In the genomic region with DNA sequence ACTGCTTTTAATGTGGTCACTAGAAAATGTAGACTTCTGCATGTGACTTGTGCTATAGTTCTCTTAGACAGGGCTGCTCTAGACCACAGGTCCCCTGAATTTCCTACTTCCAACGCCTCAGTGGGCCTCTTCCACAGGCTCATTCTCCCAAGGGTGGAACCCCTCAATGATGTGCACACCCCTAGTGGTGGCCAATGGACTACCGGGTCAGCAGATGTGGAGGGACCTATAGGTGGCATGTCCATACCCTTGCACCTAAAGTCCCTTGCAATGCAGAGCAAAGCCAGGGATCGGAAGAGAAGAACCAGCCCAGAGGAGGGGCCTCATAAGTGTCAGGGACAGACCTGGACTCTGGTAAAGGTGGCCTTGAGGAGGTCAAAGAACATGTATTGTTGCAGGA, we compare ENCODE assay signal across 31 cellular contexts. TPM values are rescaled to one million over a fixed set of nuclear protein-coding genes. Genes with fewer than 3 reads are reported as not detected.
DNase-seq lines count a peak whose midpoint lies in the region; ATAC-seq, FAIRE-seq and TF ChIP-seq lines count a peak whose summit lies in the region.
"Had no signal": no experiment of that assay in that cellular context is flagged by ENCODE, and none has a peak within 500 bp of the region (broad histone marks: within the 10 kb centered on the region; RNA-seq: fewer than 3 reads in every experiment).

No MANE protein-coding gene starts in this region.

- in situ Hi-C loops in K562 (cut with MboI) (no loop called here), HAP-1 (cut with MboI; ENCODE audit: low sequenced_read_pairs) (no loop called here)

- intact Hi-C loops in K562 (cut with micrococcal nuclease) = no loop called here
- intact Hi-C loops in naive thymus-derived CD4-positive, alpha-beta T cell (cut with micrococcal nuclease) = no loop called here

- TF ChIP-seq POLR2A in K562 (conservative IDR thresholded peaks at IDR 0.05) = no peak

- no peak overlapping the region for H3K4me2 ChIP-seq in K562 (ENCODE audit: insufficient read depth, low read length)

- 0% methylated on average over 3 of the region's 3 CpGs for WGBS in K562 (ENCODE audit: insufficient coverage, low coverage, missing lambda C conversion rate)

- no peaks in the 10 kb centered on the region for H4K20me1 ChIP-seq in K562 (replicated peaks; ENCODE audit: control insufficient read depth, insufficient read depth, low read length)

- no peaks in the 10 kb centered on the region for H3K9me1 ChIP-seq in K562 (ENCODE audit: control insufficient read depth, insufficient read depth, low read length)

- DNase-seq in DMS53 (lab: John Stamatoyannopoulos, UW) = peak; percentile 24
- DNase-seq in DMS53 treated with DMSO at 0.1 percent for 48 hours (lab: John Stamatoyannopoulos, UW; ENCODE audit: unreplicated experiment) = no peak
- peak; percentile 24 for DNase-seq in HT-29 (ENCODE audit: low spot score)
- DNase-seq in K562 (ENCODE audit: extremely low read depth in 1 of 4, low spot score in 3 of 4) = peak in 1 of 4 experiments; percentile 2
- DNase-seq in naive thymus-derived CD4-positive, alpha-beta T cell = no peak
- no peak for DNase-seq in activated CD8-positive, alpha-beta memory T cell treated with anti-CD3 and anti-CD28 coated beads for 24 hours
- DNase-seq in activated T-cell treated with anti-CD3 and anti-CD28 coated beads, Interleukin-2, amount 50 U/mL, for 4 hours = no peak
- no peak for DNase-seq in HAP-1 (ENCODE audit: low spot score in 2 of 2)
- DNase-seq: activated CD4-positive, alpha-beta T cell treated with anti-CD3 and anti-CD28 coated beads, Interleukin-2, amount 50 U/mL, for 1 hour; activated effector memory CD4-positive, alpha-beta T cell treated with Interleukin-2 at 50 U/mL for 16 hours; activated naive CD8-positive, alpha-beta T cell treated with anti-CD3 and anti-CD28 coated beads, Interleukin-2, amount 10 ng/mL, durations not matched to agents 7 days and 5 days; AML-193; cerebellar nuclear complex; DMS79 treated with DMSO at 0.1 percent for 48 hours; foreskin fibroblast; immature natural killer cell; Karpas-422; naive B cell; NCI-H1092; NCI-H187; NCI-H2171 treated with DMSO at 0.1 percent for 48 hours; NCI-H524; occipital lobe; small intestine; substantia nigra had no signal

- POLR2A ChIA-PET in K562 (lab: Yijun Ruan, JAX) = no interaction called here
- POLR2A ChIA-PET in naive thymus-derived CD4-positive, alpha-beta T cell (lab: Charles Lee) = no interaction called here

- H3K9ac ChIP-seq in K562 (ENCODE audit: insufficient read depth in 1 of 2, low read depth in 2 of 2, low read length in 2 of 2) = no peak overlapping the region

- TF ChIP-seq EP300 in K562 (IDR thresholded peaks at IDR 0.05; ENCODE audit: low read length) = no peak

- no peaks in the 10 kb centered on the region for H3K9me3 ChIP-seq in K562 (replicated peaks; ENCODE audit: control insufficient read depth, insufficient read depth, low read depth, low read length)
- no peaks in the 10 kb centered on the region for H3K9me3 ChIP-seq in naive thymus-derived CD4-positive, alpha-beta T cell (ENCODE audit: control insufficient read depth in 2 of 3, low read length in 3 of 3)
- H3K9me3 ChIP-seq in HAP-1 = no peaks in the 10 kb centered on the region
- H3K9me3 ChIP-seq: SJSA1 had no signal

- no peaks in the 10 kb centered on the region for H3K4me1 Mint-ChIP-seq in naive thymus-derived CD4-positive, alpha-beta T cell
- no peaks in the 10 kb centered on the region for H3K4me1 Mint-ChIP-seq in activated T-cell treated with anti-CD3 and anti-CD28 coated beads, Interleukin-2, amount 50 U/mL, for 4 hours (ENCODE audit: low read depth)
- H3K4me1 Mint-ChIP-seq: activated naive CD8-positive, alpha-beta T cell treated with anti-CD3 and anti-CD28 coated beads, Interleukin-2, amount 10 ng/mL, durations not matched to agents 7 days and 5 days; immature natural killer cell; naive B cell; stimulated activated effector memory CD8-positive, alpha-beta T cell treated with anti-CD3 and anti-CD28 coated beads, Interleukin-12 subunit alpha, Interleukin-12 subunit beta, amount 100 ng/mL, for 72 hours had no signal

- no peak for TF ChIP-seq CTCF in K562 (IDR thresholded peaks at IDR 0.05 in 2 of 3, conservative IDR thresholded peaks at IDR 0.05 in 1 of 3; ENCODE audit: insufficient read depth in 2 of 3, low read depth in 1 of 3, low read length in 3 of 3)

- no peak for TF ChIP-seq RAD21 in K562 (CRISPR knock-in tag; conservative IDR thresholded peaks at IDR 0.05 in 1 of 2, IDR thresholded peaks at IDR 0.05 in 1 of 2)

- H3K27ac Mint-ChIP-seq in naive thymus-derived CD4-positive, alpha-beta T cell = no peak overlapping the region
- H3K27ac Mint-ChIP-seq: activated naive CD8-positive, alpha-beta T cell treated with anti-CD3 and anti-CD28 coated beads, Interleukin-2, amount 10 ng/mL, durations not matched to agents 7 days and 5 days; immature natural killer cell; naive B cell; stimulated activated effector memory CD8-positive, alpha-beta T cell treated with anti-CD3 and anti-CD28 coated beads, Interleukin-12 subunit alpha, Interleukin-12 subunit beta, amount 100 ng/mL, for 72 hours; T-helper 1 cell treated with Interleukin-12 subunit alpha and Interleukin-12 subunit beta and Interleukin-4 antibody, amounts not matched to agents 30 μg/mL and 1 μg/mL, for 36 hours had no signal

- no TSS peak for BruUV-seq in K562 (replicated peaks; lab: Mats Ljungman, UMichigan)

- H3K27me3 Mint-ChIP-seq in naive thymus-derived CD4-positive, alpha-beta T cell = peaks cover 5 to 13% (median 9%) of the 10 kb centered on the region in 5 donors
- H3K27me3 Mint-ChIP-seq in activated T-cell treated with anti-CD3 and anti-CD28 coated beads, Interleukin-2, amount 50 U/mL, for 4 hours (ENCODE audit: low read depth) = peaks cover 8% of the 10 kb centered on the region

- H3K36me3 ChIP-seq in K562 (ENCODE audit: control insufficient read depth, insufficient read depth, low read length) = no peaks in the 10 kb centered on the region
- H3K36me3 ChIP-seq in naive thymus-derived CD4-positive, alpha-beta T cell (ENCODE audit: control insufficient read depth in 2 of 3, insufficient read depth in 3 of 3, low read length in 3 of 3) = no peaks in the 10 kb centered on the region
- H3K36me3 ChIP-seq in HAP-1 (replicated peaks) = no peaks in the 10 kb centered on the region
- H3K36me3 ChIP-seq: SJSA1 had no signal

- H3K27me3 ChIP-seq in K562 (ENCODE audit: control insufficient read depth in 2 of 2, insufficient read depth in 2 of 2, low read length in 2 of 2) = no peaks in the 10 kb centered on the region
- no peaks in the 10 kb centered on the region for H3K27me3 ChIP-seq in naive thymus-derived CD4-positive, alpha-beta T cell (ENCODE audit: control insufficient read depth in 2 of 2, insufficient read depth in 2 of 2, low read length in 2 of 2)
- 0 out of 2 replicates have a peak, but pooled peaks cover 6% of the 10 kb centered on the region for H3K27me3 ChIP-seq in HAP-1 (ENCODE audit: low read depth)
- H3K27me3 ChIP-seq: SJSA1 had no signal

- H3K9me3 Mint-ChIP-seq in naive thymus-derived CD4-positive, alpha-beta T cell = peaks cover 0 to 6% (median 0%) of the 10 kb centered on the region in 11 donors
- H3K9me3 Mint-ChIP-seq in activated T-cell treated with anti-CD3 and anti-CD28 coated beads, Interleukin-2, amount 50 U/mL, for 4 hours = no peaks in the 10 kb centered on the region
- H3K9me3 Mint-ChIP-seq: immature natural killer cell; stimulated activated effector memory CD8-positive, alpha-beta T cell treated with anti-CD3 and anti-CD28 coated beads, Interleukin-12 subunit alpha, Interleukin-12 subunit beta, amount 100 ng/mL, for 72 hours; T-helper 1 cell treated with Interleukin-12 subunit alpha and Interleukin-12 subunit beta and Interleukin-4 antibody, amounts not matched to agents 30 μg/mL and 1 μg/mL, for 36 hours had no signal

- H3K4me1 ChIP-seq in K562 (replicated peaks in 1 of 2; ENCODE audit: control insufficient read depth in 2 of 2, insufficient read depth in 2 of 2, low read length in 2 of 2) (no peaks in the 10 kb centered on the region), HAP-1 (no peaks in the 10 kb centered on the region; the same call in 1 of the 2 replicates)
- no peaks in the 10 kb centered on the region for H3K4me1 ChIP-seq in naive thymus-derived CD4-positive, alpha-beta T cell (ENCODE audit: control insufficient read depth in 2 of 2, insufficient read depth in 2 of 2, low read length in 2 of 2)
- H3K4me1 ChIP-seq: SJSA1 had no signal

- ATAC-seq in K562 = peak; percentile 49; the same call in 1 of the 3 replicates
- ATAC-seq in naive thymus-derived CD4-positive, alpha-beta T cell = peak; percentile 10
- no peak for ATAC-seq in activated T-cell treated with anti-CD3 and anti-CD28 coated beads, Interleukin-2, amount 50 U/mL, for 4 hours
- ATAC-seq: left lobe of liver; stimulated activated effector memory CD8-positive, alpha-beta T cell treated with anti-CD3 and anti-CD28 coated beads, Interleukin-12 subunit alpha, Interleukin-12 subunit beta, amount 100 ng/mL, for 72 hours had no signal

- no peak overlapping the region for H3K27ac ChIP-seq in K562 (ENCODE audit: extremely low read depth, low read depth, low read length)
- H3K27ac ChIP-seq in naive thymus-derived CD4-positive, alpha-beta T cell (ENCODE audit: low read depth, low read length) = no peak overlapping the region
- H3K27ac ChIP-seq: 22Rv1, SJSA1 had no signal

- H3K36me3 Mint-ChIP-seq in naive thymus-derived CD4-positive, alpha-beta T cell = no peaks in the 10 kb centered on the region
- H3K36me3 Mint-ChIP-seq in activated T-cell treated with anti-CD3 and anti-CD28 coated beads, Interleukin-2, amount 50 U/mL, for 4 hours (ENCODE audit: insufficient read depth) = no peaks in the 10 kb centered on the region
- H3K36me3 Mint-ChIP-seq: activated naive CD8-positive, alpha-beta T cell treated with anti-CD3 and anti-CD28 coated beads, Interleukin-2, amount 10 ng/mL, durations not matched to agents 7 days and 5 days; naive B cell; stimulated activated effector memory CD8-positive, alpha-beta T cell treated with anti-CD3 and anti-CD28 coated beads, Interleukin-12 subunit alpha, Interleukin-12 subunit beta, amount 100 ng/mL, for 72 hours had no signal

- no peak overlapping the region for H3K4me3 ChIP-seq in K562
- no peak overlapping the region for H3K4me3 ChIP-seq in naive thymus-derived CD4-positive, alpha-beta T cell (ENCODE audit: low read length)
- no peak overlapping the region for H3K4me3 ChIP-seq in HAP-1
- H3K4me3 ChIP-seq: SJSA1 had no signal

- H2AFZ ChIP-seq in K562 (ENCODE audit: low read depth, low read length) = no peak overlapping the region

- CTCF ChIA-PET in K562 (lab: Yijun Ruan, JAX; ENCODE audit: low intra/inter-chr PET ratio) = no interaction called here
- CTCF ChIA-PET in naive thymus-derived CD4-positive, alpha-beta T cell (lab: Charles Lee) = no interaction called here

- no peak for FAIRE-seq in K562 (lab: Jason Lieb, UNC)
- FAIRE-seq: small intestine had no signal

- H3K79me2 ChIP-seq in K562 (ENCODE audit: control insufficient read depth, insufficient read depth, low read length) = no peaks in the 10 kb centered on the region

- no peak overlapping the region for H3K4me3 Mint-ChIP-seq in naive thymus-derived CD4-positive, alpha-beta T cell
- no peak overlapping the region for H3K4me3 Mint-ChIP-seq in activated T-cell treated with anti-CD3 and anti-CD28 coated beads, Interleukin-2, amount 50 U/mL, for 4 hours
- H3K4me3 Mint-ChIP-seq: activated naive CD8-positive, alpha-beta T cell treated with anti-CD3 and anti-CD28 coated beads, Interleukin-2, amount 10 ng/mL, durations not matched to agents 7 days and 5 days; immature natural killer cell; naive B cell; stimulated activated effector memory CD8-positive, alpha-beta T cell treated with anti-CD3 and anti-CD28 coated beads, Interleukin-12 subunit alpha, Interleukin-12 subunit beta, amount 100 ng/mL, for 72 hours; T-helper 1 cell treated with Interleukin-12 subunit alpha and Interleukin-12 subunit beta and Interleukin-4 antibody, amounts not matched to agents 30 μg/mL and 1 μg/mL, for 36 hours had no signal

RNA-seq across cellular contexts. Expression of a gene that starts 20.0 kb away (rescaled TPM):
- total RNA-seq in HT-29 (2014; rRNA removed; shearing (Covaris generic)) = 0.13 TPM in 1 of 2 replicates, not detected in the other
- not detected in 2 replicates for total RNA-seq in K562 (2011; cell fraction: chromatin; rRNA removed; ENCODE audit: low replicate concordance)
- total RNA-seq in K562 (2011; cell fraction: nucleolus; rRNA removed) = not detected in 2 replicates
- not detected in 2 replicates for total RNA-seq in K562 (2011; cell fraction: nucleoplasm; rRNA removed)
- total RNA-seq in K562 (2014; rRNA removed) (not detected in 2 replicates), K562 (2014; rRNA removed; fragmentation: Illumina TruSeq; extraction: Trizol) (not detected in 2 replicates), K562 (2015; rRNA removed; fragmentation: Illumina TruSeq; extraction: Trizol) (not detected in 2 replicates), K562 (2021) (not detected in 2 replicates)
- polyA plus RNA-seq in K562 (2011; rRNA removed) (not detected in 2 replicates), K562 (2014; fragmentation: Illumina TruSeq; extraction: Trizol) (not detected in 2 replicates), K562 (2014; fragmentation: Nextera tagmentation; extraction: Ambion mirVana) (not detected), K562 (2014; rRNA removed) (not detected in 2 replicates)
- 0.06 TPM in 1 of 2 replicates, not detected in the other for polyA plus RNA-seq in K562 (2011; cell fraction: cytosol; rRNA removed)
- not detected in 2 replicates for polyA plus RNA-seq in K562 (2011; cell fraction: nucleus; rRNA removed)
- 0.06 TPM in 1 of 2 replicates, not detected in the other for polyA plus RNA-seq in K562 (2012)
- polyA minus RNA-seq in K562 (2011; rRNA and poly(A)+ RNA removed) = not detected in 2 replicates
- not detected in 2 replicates for polyA minus RNA-seq in K562 (2011; cell fraction: cytosol; rRNA and poly(A)+ RNA removed)
- not detected in 2 replicates for polyA minus RNA-seq in K562 (2011; cell fraction: nucleus; rRNA and poly(A)+ RNA removed)
- not detected for total RNA-seq in naive thymus-derived CD4-positive, alpha-beta T cell
- polyA plus RNA-seq in naive thymus-derived CD4-positive, alpha-beta T cell = not detected
- not detected for total RNA-seq in activated T-cell treated with anti-CD3 and anti-CD28 coated beads, Interleukin-2, amount 50 U/mL, for 4 hours
- total RNA-seq: activated naive CD8-positive, alpha-beta T cell treated with anti-CD3 and anti-CD28 coated beads, Interleukin-2, amount 10 ng/mL, durations not matched to agents 7 days and 5 days; left lobe of liver; occipital lobe; SJSA1; ureter had no signal
- polyA plus RNA-seq: immature natural killer cell, small intestine had no signal

Comparison
In these comparisons a context has a peak if more than half of its experiments do, and no peak if none do; other contexts are left out.
1. DNase-seq: peak in DMS53 (single experiment) and HT-29 (single experiment); none in DMS53 treated with DMSO at 0.1 percent for 48 hours (single experiment), naive thymus-derived CD4-positive, alpha-beta T cell (0 of 9), activated CD8-positive, alpha-beta memory T cell treated with anti-CD3 and anti-CD28 coated beads for 24 hours (single experiment), activated T-cell treated with anti-CD3 and anti-CD28 coated beads, Interleukin-2, amount 50 U/mL, for 4 hours (single experiment) and HAP-1 (0 of 2).
2. ATAC-seq: peak in K562 (single experiment) and naive thymus-derived CD4-positive, alpha-beta T cell (single experiment); none in activated T-cell treated with anti-CD3 and anti-CD28 coated beads, Interleukin-2, amount 50 U/mL, for 4 hours (0 of 2).